ENCODE assay signal across 23 cellular contexts in the genomic region with DNA sequence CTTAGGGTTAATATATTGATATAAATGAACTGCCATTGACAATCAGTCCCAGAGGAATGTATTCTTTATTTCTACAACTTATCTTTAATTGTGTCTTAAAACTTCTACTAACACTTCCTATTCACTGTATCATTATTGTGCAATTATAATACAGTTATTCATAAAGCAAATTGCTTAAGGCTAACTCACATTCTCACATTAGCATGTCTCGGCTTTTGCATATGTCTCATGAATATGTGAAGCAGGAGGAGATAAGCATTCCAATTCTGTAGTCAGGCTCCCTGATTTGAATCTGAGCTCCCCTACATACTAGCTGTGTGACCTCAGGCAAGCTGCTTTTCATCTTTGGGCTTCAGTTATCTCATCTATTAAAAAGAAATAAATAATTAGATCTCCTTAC. TPM values are rescaled to one million over a fixed set of nuclear protein-coding genes. Genes with fewer than 3 reads are reported as not detected.
"Had no signal": no experiment of that assay in that cellular context is flagged by ENCODE, and none has a peak within 500 bp of the region (broad histone marks: within the 10 kb centered on the region; RNA-seq: fewer than 3 reads in every experiment).

No MANE protein-coding gene starts in this region.

- H3K4me1 ChIP-seq: adrenal gland, pancreas, psoas muscle had no signal

- H3K27ac ChIP-seq: adrenal gland, gastrocnemius medialis, pancreas, psoas muscle, thoracic aorta, vagina had no signal

- H3K36me3 ChIP-seq: adrenal gland, gastrocnemius medialis, pancreas, thoracic aorta, vagina had no signal

- H3K4me3 ChIP-seq: adrenal gland, gastrocnemius medialis, mucosa of descending colon, pancreas, psoas muscle, thoracic aorta, vagina had no signal

- H3K27me3 ChIP-seq: adrenal gland, gastrocnemius medialis, pancreas, vagina had no signal

- DNase-seq: activated CD8-positive, alpha-beta memory T cell treated with anti-CD3 and anti-CD28 coated beads for 24 hours; activated CD8-positive, alpha-beta memory T cell treated with anti-CD3 and anti-CD28 coated beads, Interleukin-2, amount 50 U/mL, for 4 hours; activated T-cell treated with anti-CD3 and anti-CD28 coated beads, Interleukin-2, amount 50 U/mL, for 24 hours; adrenal gland; cerebellar nuclear complex; cortex of kidney; erythroblast; gastrocnemius medialis; hypothalamus; islet precursor cell; left colon; mesenchymal stem cell; mucosa of descending colon; nephron progenitor cell; pancreas; psoas muscle; right cardiac atrium; stimulated activated CD4-positive, alpha-beta T cell treated with anti-CD3 and anti-CD28 coated beads, Interleukin-4, amount 100 ng/mL, for 24 hours; stimulated activated naive CD4-positive, alpha-beta T cell treated with Interleukin-2 at 50 U/mL for 16 hours; T-helper 9 cell had no signal

- ATAC-seq: activated T-helper 17 cell treated with anti-CD3 and anti-CD28 coated beads, Interleukin-2, amount 50 U/mL, for 72 hours; gastrocnemius medialis; left colon; mucosa of descending colon; pancreas; psoas muscle; right cardiac atrium had no signal

RNA-seq across cellular contexts. Expression of a gene that starts 52.6 kb away (rescaled TPM):
- polyA plus RNA-seq: adrenal gland, pancreas had no signal
